Comparison of ENCODE assay signal across 8 cellular contexts in the genomic region with DNA sequence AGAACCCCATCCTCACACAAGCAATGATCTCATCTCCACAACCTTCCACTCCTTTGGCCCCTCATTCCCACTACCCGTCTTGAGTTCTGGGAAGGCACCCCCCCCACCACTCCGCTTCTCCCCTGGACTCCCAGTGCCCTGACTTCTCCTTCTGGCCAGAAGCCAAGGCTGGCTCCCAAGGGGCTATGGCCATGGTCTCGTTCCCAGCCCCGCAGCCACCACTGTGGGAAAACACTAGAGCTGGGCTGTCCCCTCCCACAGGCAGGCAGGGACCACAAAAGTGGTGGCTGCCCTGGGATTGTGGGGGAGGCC. TPM values are rescaled to one million over a fixed set of nuclear protein-coding genes. Genes with fewer than 3 reads are reported as not detected.
DNase-seq lines count a peak whose midpoint lies in the region; ATAC-seq and TF ChIP-seq lines count a peak whose summit lies in the region.
"Had no signal": no experiment of that assay in that cellular context is flagged by ENCODE, and none has a peak within 500 bp of the region (broad histone marks: within the 10 kb centered on the region; RNA-seq: fewer than 3 reads in every experiment).

No MANE protein-coding gene starts in this region.

- H3K4me1 ChIP-seq in iPS-18a (ENCODE audit: control insufficient read depth, low read depth, low read length) (peaks cover 14% of the 10 kb centered on the region), spleen (peaks cover 37 to 94% (median 75%) of the 10 kb centered on the region in 6 donors)

- H3K36me3 ChIP-seq in iPS-18a (ENCODE audit: control insufficient read depth, low read depth, low read length) (peaks cover 35% of the 10 kb centered on the region), spleen (peaks cover 0 to 49% (median 34%) of the 10 kb centered on the region in 6 donors)

- H3K27ac ChIP-seq in iPS-18a (ENCODE audit: low read length) (no peak overlapping the region), spleen (peak overlapping the region; percentile 69 to 95 (median 90))

- POLR2A ChIA-PET in activated CD8-positive, alpha-beta T cell treated with anti-CD3 and anti-CD28 coated beads, Interleukin-2, amount 10 ng/mL, durations not matched to agents 7 days and 5 days (lab: Charles Lee): interaction anchor here (2.4 kb wide), 1 partner anchor 9 kb away, joined by 18 read pairs; no protein-coding TSS in a partner anchor

- H3K4me3 ChIP-seq in iPS-18a (ENCODE audit: low read length): peak overlapping the region; percentile 56
- H3K4me3 ChIP-seq in spleen: peak overlapping the region in 1 of 8 donors; percentile 82

- peaks cover 3% of the 10 kb centered on the region for H3K27me3 Mint-ChIP-seq in HFFc6 (ENCODE audit: insufficient read depth)
- H3K27me3 Mint-ChIP-seq in activated CD8-positive, alpha-beta T cell treated with anti-CD3 and anti-CD28 coated beads, Interleukin-2, amount 10 ng/mL, durations not matched to agents 7 days and 5 days (ENCODE audit: low read depth): no peaks in the 10 kb centered on the region

- peak overlapping the region; percentile 31 for H3K27ac Mint-ChIP-seq in HFFc6
- H3K27ac Mint-ChIP-seq in activated CD8-positive, alpha-beta T cell treated with anti-CD3 and anti-CD28 coated beads, Interleukin-2, amount 10 ng/mL, durations not matched to agents 7 days and 5 days: peak overlapping the region; percentile 45

- CTCF ChIA-PET in activated CD8-positive, alpha-beta T cell treated with anti-CD3 and anti-CD28 coated beads, Interleukin-2, amount 10 ng/mL, durations not matched to agents 7 days and 5 days (lab: Charles Lee): interaction anchor here (1.7 to 4.7 kb wide), 7 partner anchors 8 to 104 kb away, joined by 4 to 253 read pairs (median 39); no protein-coding TSS in a partner anchor

- H3K27me3 ChIP-seq in iPS-18a (ENCODE audit: control insufficient read depth, insufficient read depth, low read length) (no peaks in the 10 kb centered on the region), spleen (replicated peaks in 1 of 7) (peaks cover 0 to 10% (median 0%) of the 10 kb centered on the region in 7 donors)

- DNase-seq in HFFc6 (no peak), spleen (peak; percentile 81), NCI-H446 treated with DMSO at 0.1 percent for 48 hours (lab: John Stamatoyannopoulos, UW) (no peak)
- no peak for DNase-seq in activated CD8-positive, alpha-beta T cell treated with anti-CD3 and anti-CD28 coated beads, Interleukin-2, amount 10 ng/mL, durations not matched to agents 7 days and 5 days
- no peak for DNase-seq in stimulated activated CD4-positive, alpha-beta T cell treated with anti-CD3 and anti-CD28 coated beads, Interleukin-2, amount 100 ng/mL, for 48 hours
- DNase-seq: NCI-H2171 had no signal

- H3K4me1 Mint-ChIP-seq in HFFc6 (ENCODE audit: low read depth): peaks cover 16% of the 10 kb centered on the region
- peaks cover 46% of the 10 kb centered on the region for H3K4me1 Mint-ChIP-seq in activated CD8-positive, alpha-beta T cell treated with anti-CD3 and anti-CD28 coated beads, Interleukin-2, amount 10 ng/mL, durations not matched to agents 7 days and 5 days (ENCODE audit: low read depth)

- intact Hi-C loops in spleen (cut with DNase I; ENCODE audit: low total_unique reads): loop anchor here (5.0 kb wide), 1 partner anchor 93 kb away; no protein-coding TSS in a partner anchor

- H3K9ac ChIP-seq in iPS-18a (ENCODE audit: low read length): peak overlapping the region; percentile 52

- H3K9me3 ChIP-seq in iPS-18a (ENCODE audit: control insufficient read depth, low read depth, low read length) (no peaks in the 10 kb centered on the region), spleen (no peaks in the 10 kb centered on the region)

- no peak for ATAC-seq in activated CD8-positive, alpha-beta T cell treated with anti-CD3 and anti-CD28 coated beads, Interleukin-2, amount 10 ng/mL, durations not matched to agents 7 days and 5 days
- ATAC-seq in HG02840 (IDR thresholded peaks at IDR 0.05; ENCODE audit: low FRiP score, unreplicated experiment): no peak

- no peaks in the 10 kb centered on the region; the same call in 1 of the 2 replicates for H3K36me3 Mint-ChIP-seq in HFFc6 (ENCODE audit: low read depth)
- H3K36me3 Mint-ChIP-seq in activated CD8-positive, alpha-beta T cell treated with anti-CD3 and anti-CD28 coated beads, Interleukin-2, amount 10 ng/mL, durations not matched to agents 7 days and 5 days (ENCODE audit: low read depth): peaks cover 37% of the 10 kb centered on the region

- no peak overlapping the region for H3K4me3 Mint-ChIP-seq in HFFc6
- H3K4me3 Mint-ChIP-seq in activated CD8-positive, alpha-beta T cell treated with anti-CD3 and anti-CD28 coated beads, Interleukin-2, amount 10 ng/mL, durations not matched to agents 7 days and 5 days: peak overlapping the region; percentile 31

- H3K9me3 Mint-ChIP-seq in HFFc6: no peaks in the 10 kb centered on the region
- H3K9me3 Mint-ChIP-seq in activated CD8-positive, alpha-beta T cell treated with anti-CD3 and anti-CD28 coated beads, Interleukin-2, amount 10 ng/mL, durations not matched to agents 7 days and 5 days (ENCODE audit: insufficient read depth): no peaks in the 10 kb centered on the region

- TF ChIP-seq POLR2A in spleen (IDR thresholded peaks at IDR 0.05): no peak

- WGBS in spleen, 5 donors: 59 to 82% (median 67%) methylated on average over 3 to 4 of the region's 4 CpGs

- TF ChIP-seq CTCF in HFFc6 (IDR thresholded peaks at IDR 0.05): no peak
- no peak for TF ChIP-seq CTCF in spleen (IDR thresholded peaks at IDR 0.05 in 8 of 11, conservative IDR thresholded peaks at IDR 0.05 in 3 of 11)

RNA-seq across cellular contexts. Expression of gene ANKRD39, which starts 1.5 kb away (rescaled TPM):
- total RNA-seq in HFFc6 (2021; fragmentation: NEBNext Ultra II Directional; extraction: Animal tissue kit (Norgen Biotek cat#: 25700)): 10 to 100 TPM; 14.7 to 16.3 (median 15.3) TPM
- total RNA-seq in activated CD8-positive, alpha-beta T cell treated with anti-CD3 and anti-CD28 coated beads, Interleukin-2, amount 10 ng/mL, durations not matched to agents 7 days and 5 days: 10 to 100 TPM; 35.4 to 36.7 TPM
- total RNA-seq in spleen: 10 to 100 TPM; 13.6 to 32.2 (median 22.5) TPM
- polyA plus RNA-seq in spleen: 10 to 100 TPM; 13.7 to 17.7 (median 15.8) TPM

RNA-seq across cellular contexts. Expression of gene SEMA4C, which starts 10.6 kb away (rescaled TPM):
- total RNA-seq in HFFc6 (2021; fragmentation: NEBNext Ultra II Directional; extraction: Animal tissue kit (Norgen Biotek cat#: 25700)): 10 to 100 TPM; 11.6 to 13.7 (median 12.7) TPM
- 10 to 100 TPM; 21.0 to 24.5 TPM for total RNA-seq in activated CD8-positive, alpha-beta T cell treated with anti-CD3 and anti-CD28 coated beads, Interleukin-2, amount 10 ng/mL, durations not matched to agents 7 days and 5 days
- total RNA-seq in spleen: 100 to 1,000 TPM in 2 of 7 donors, 10 to 100 TPM in 5; 59.7 to 205 (median 70.3) TPM
- polyA plus RNA-seq in spleen: 10 to 100 TPM in 2 of 3 donors, 1 to 10 TPM in 1; 6.1 to 37.2 (median 16.5) TPM

RNA-seq across cellular contexts. Expression of gene ANKRD23, which starts 15.5 kb away (rescaled TPM):
- total RNA-seq in HFFc6 (2021; fragmentation: NEBNext Ultra II Directional; extraction: Animal tissue kit (Norgen Biotek cat#: 25700)): 1 to 10 TPM in 4 of 6 experiments, under 1 TPM in 2; 0.71 to 1.8 (median 1.3) TPM
- total RNA-seq in activated CD8-positive, alpha-beta T cell treated with anti-CD3 and anti-CD28 coated beads, Interleukin-2, amount 10 ng/mL, durations not matched to agents 7 days and 5 days: 10 to 100 TPM; 12.6 to 17.2 TPM
- total RNA-seq in spleen: 10 to 100 TPM in 3 of 7 donors, 1 to 10 TPM in 4; 4.6 to 19.8 (median 9.3) TPM
- 1 to 10 TPM; 2.4 to 4.9 (median 3.9) TPM for polyA plus RNA-seq in spleen

RNA-seq across cellular contexts. Expression of gene CNNM3, which starts 43.2 kb away (rescaled TPM):
- total RNA-seq in HFFc6 (2021; fragmentation: NEBNext Ultra II Directional; extraction: Animal tissue kit (Norgen Biotek cat#: 25700)): 1 to 10 TPM; 6.3 to 10.0 (median 8.5) TPM
- total RNA-seq in activated CD8-positive, alpha-beta T cell treated with anti-CD3 and anti-CD28 coated beads, Interleukin-2, amount 10 ng/mL, durations not matched to agents 7 days and 5 days: 10 to 100 TPM; 28.1 to 29.9 TPM
- 10 to 100 TPM; 20.7 to 37.8 (median 25.6) TPM for total RNA-seq in spleen
- polyA plus RNA-seq in spleen: 1 to 10 TPM; 3.7 to 7.8 (median 3.7) TPM
